ENCODE assay signal across 8 cellular contexts in genomic region chr12:108306014-108306501, GRCh38. TPM values are rescaled to one million over a fixed set of nuclear protein-coding genes. Genes with fewer than 3 reads are reported as not detected.
DNase-seq lines count a peak whose midpoint lies in the region; ATAC-seq lines count a peak whose summit lies in the region.

No MANE protein-coding gene starts in this region.

- peak overlapping the region; percentile 49 for H3K4me3 ChIP-seq in ACC112 (ENCODE audit: low read depth, low read length)

- no peaks in the 10 kb centered on the region for H3K79me2 ChIP-seq in ACC112 (ENCODE audit: control insufficient read depth, insufficient read depth, low read length, unreplicated experiment)

- peak overlapping the region; percentile 93 for H3K4me3 Mint-ChIP-seq in natural killer cell treated with Interleukin-12 subunit alpha and Interleukin-12 subunit beta and Interleukin-15 and Interleukin-18, amount 100 ng/mL, for 72 hours

- no peaks in the 10 kb centered on the region for H3K36me3 Mint-ChIP-seq in natural killer cell treated with Interleukin-12 subunit alpha and Interleukin-12 subunit beta and Interleukin-15 and Interleukin-18, amount 100 ng/mL, for 72 hours

- peak; percentile 74 to 81 for ATAC-seq in natural killer cell treated with Interleukin-12 subunit alpha and Interleukin-12 subunit beta and Interleukin-15 and Interleukin-18, amount 100 ng/mL, for 72 hours
- ATAC-seq in GM21423 (IDR thresholded peaks at IDR 0.05; ENCODE audit: unreplicated experiment) (no peak), HG03378 (IDR thresholded peaks at IDR 0.05; ENCODE audit: unreplicated experiment) (no peak)

- H3K27ac Mint-ChIP-seq in natural killer cell treated with Interleukin-12 subunit alpha and Interleukin-12 subunit beta and Interleukin-15 and Interleukin-18, amount 100 ng/mL, for 72 hours = peak overlapping the region; percentile 87 to 88

- peaks cover 3% of the 10 kb centered on the region for H3K9me3 Mint-ChIP-seq in natural killer cell treated with Interleukin-12 subunit alpha and Interleukin-12 subunit beta and Interleukin-15 and Interleukin-18, amount 100 ng/mL, for 72 hours

- H3K4me1 Mint-ChIP-seq in natural killer cell treated with Interleukin-12 subunit alpha and Interleukin-12 subunit beta and Interleukin-15 and Interleukin-18, amount 100 ng/mL, for 72 hours (ENCODE audit: low read depth in 2 of 2) = peaks cover 64 to 78% of the 10 kb centered on the region in 2 donors

- no peaks in the 10 kb centered on the region for H3K27me3 Mint-ChIP-seq in natural killer cell treated with Interleukin-12 subunit alpha and Interleukin-12 subunit beta and Interleukin-15 and Interleukin-18, amount 100 ng/mL, for 72 hours

- DNase-seq in MV-4-11 (lab: John Stamatoyannopoulos, UW) (peak; percentile 56), epithelial cell of prostate (ENCODE audit: low read depth, low spot score) (peak; percentile 24), germinal center (ENCODE audit: low spot score) (no peak)
- no peak for DNase-seq in natural killer cell treated with Interleukin-12 subunit alpha and Interleukin-12 subunit beta and Interleukin-15 and Interleukin-18, amount 100 ng/mL, for 72 hours (ENCODE audit: low spot score)
- no peak for DNase-seq in activated CD4-positive, alpha-beta T cell treated with anti-CD3 and anti-CD28 coated beads, Interleukin-2, amount 50 U/mL, for 1 hour

- no peaks in the 10 kb centered on the region for H3K27me3 ChIP-seq in ACC112 (ENCODE audit: insufficient read depth, low read length)

- peak overlapping the region; percentile 94 for H3K27ac ChIP-seq in ACC112 (ENCODE audit: low read depth, low read length)
- H3K27ac ChIP-seq in epithelial cell of prostate = no peak overlapping the region

- H3K4me1 ChIP-seq in ACC112 (ENCODE audit: control insufficient read depth, insufficient read depth, low read length, unreplicated experiment) = peaks cover 67% of the 10 kb centered on the region

- no peak overlapping the region for H2AFZ ChIP-seq in ACC112 (ENCODE audit: low read length, unreplicated experiment)

- no peaks in the 10 kb centered on the region for H3K36me3 ChIP-seq in ACC112 (ENCODE audit: insufficient read depth, low read length)

RNA-seq across cellular contexts. Expression of gene CMKLR1, which starts 33.1 kb away (rescaled TPM):
- 1 to 10 TPM in 1 of 2 donors, under 1 TPM in 1; 0.26 to 1.1 TPM for total RNA-seq in natural killer cell treated with Interleukin-12 subunit alpha and Interleukin-12 subunit beta and Interleukin-15 and Interleukin-18, amount 100 ng/mL, for 72 hours

Comparison
In these comparisons a context has a peak if more than half of its experiments do, and no peak if none do; other contexts are left out.
1. DNase-seq: peak in MV-4-11 (single experiment) and epithelial cell of prostate (single experiment); none in natural killer cell treated with Interleukin-12 subunit alpha and Interleukin-12 subunit beta and Interleukin-15 and Interleukin-18, amount 100 ng/mL, for 72 hours (single experiment), germinal center (single experiment) and activated CD4-positive, alpha-beta T cell treated with anti-CD3 and anti-CD28 coated beads, Interleukin-2, amount 50 U/mL, for 1 hour (single experiment).
2. ATAC-seq: peak in natural killer cell treated with Interleukin-12 subunit alpha and Interleukin-12 subunit beta and Interleukin-15 and Interleukin-18, amount 100 ng/mL, for 72 hours (2 of 2); none in GM21423 (single experiment) and HG03378 (single experiment).